1 cellular context compared by ENCODE assay signal in the genomic region with DNA sequence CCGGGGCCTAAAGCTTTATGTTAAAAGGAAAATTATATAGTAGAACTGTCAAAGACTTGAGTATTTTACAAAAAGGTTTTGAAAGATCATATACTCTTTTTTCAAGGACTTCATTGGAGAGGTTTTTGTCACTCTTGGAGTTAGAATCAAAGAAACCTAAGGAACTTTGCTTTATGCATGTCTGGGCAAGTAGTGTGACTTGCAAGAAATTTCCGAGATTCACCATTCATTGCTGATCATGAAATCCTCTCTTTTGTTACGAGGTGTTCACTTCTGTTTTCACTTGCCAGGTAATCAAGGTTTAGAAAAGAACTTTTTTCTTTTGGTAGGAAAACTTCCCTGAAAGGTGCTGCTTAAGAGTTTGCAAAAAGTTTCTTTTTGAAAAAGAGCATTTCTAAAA.
TF ChIP-seq lines count a peak whose summit lies in the region.

No MANE protein-coding gene starts in this region.

TF ChIP-seq in K562, 482 proteins besides CTCF, POLR2A, EP300 and RAD21 (continued from another document):
- TF ChIP-seq, protein P1, sequence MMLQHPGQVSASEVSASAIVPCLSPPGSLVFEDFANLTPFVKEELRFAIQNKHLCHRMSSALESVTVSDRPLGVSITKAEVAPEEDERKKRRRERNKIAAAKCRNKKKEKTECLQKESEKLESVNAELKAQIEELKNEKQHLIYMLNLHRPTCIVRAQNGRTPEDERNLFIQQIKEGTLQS (IDR thresholded peaks at IDR 0.05) = no peak
- TF ChIP-seq, protein P1 (CRISPR knock-in tag; conservative IDR thresholded peaks at IDR 0.05) = 0 out of 2 replicates have a peak, but pooled peaks have one; percentile 4
